16 cellular contexts compared by ENCODE assay signal in the genomic region with DNA sequence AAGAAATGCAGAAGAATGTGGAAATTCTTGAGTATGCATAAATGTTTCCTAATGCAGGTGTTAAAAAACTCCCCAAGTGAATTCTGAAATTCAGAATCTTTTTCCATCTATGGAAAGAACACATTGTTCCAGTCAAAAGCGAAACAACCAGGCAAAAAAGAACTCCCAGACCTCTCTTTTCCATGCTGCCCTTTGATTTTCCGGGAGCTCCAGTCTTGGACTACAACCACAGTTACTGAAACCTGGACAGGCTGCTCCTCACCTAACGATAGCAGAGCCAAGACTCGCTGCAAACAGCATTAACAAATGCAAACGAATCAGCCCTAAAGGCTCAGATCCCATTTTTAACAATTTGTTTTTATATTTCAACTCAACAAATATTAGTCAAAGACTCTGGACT.
DNase-seq lines count a peak whose midpoint lies in the region; ATAC-seq lines count a peak whose summit lies in the region.
"Had no signal": no experiment of that assay in that cellular context is flagged by ENCODE, and none has a peak within 500 bp of the region (broad histone marks: within the 10 kb centered on the region; RNA-seq: fewer than 3 reads in every experiment).

No MANE protein-coding gene starts in this region.

- intact Hi-C loops in sciatic nerve (cut with DNase I) = no loop called here

- peak; percentile 57 for ATAC-seq in sciatic nerve
- ATAC-seq in GM19455 (IDR thresholded peaks at IDR 0.05; ENCODE audit: unreplicated experiment) = no peak
- no peak for ATAC-seq in GM18907 (IDR thresholded peaks at IDR 0.05; ENCODE audit: unreplicated experiment)
- ATAC-seq: PC-3 had no signal

- DNase-seq in NCI-H2029 treated with DMSO at 0.1 percent for 48 hours (lab: John Stamatoyannopoulos, UW) (peak; percentile 80), NCI-H2029 (lab: John Stamatoyannopoulos, UW) (no peak), NCI-H1105 treated with DMSO at 0.1 percent for 48 hours (lab: John Stamatoyannopoulos, UW) (peak; percentile 50), dermis blood vessel endothelial cell (peak; percentile 13), sciatic nerve (ENCODE audit: low spot score) (no peak), SKM-1 treated with dmso at 0.1 percent for 144 hours (lab: John Stamatoyannopoulos, UW; ENCODE audit: unreplicated experiment) (no peak)
- DNase-seq: Calu3; CD4-positive, alpha-beta memory T cell; DMS79 treated with DMSO at 0.1 percent for 48 hours; HCEC 1CT; NCI-H1694; NCI-H2171 treated with DMSO at 0.1 percent for 48 hours; NCI-H524 treated with DMSO at 0.1 percent for 48 hours; PC-3 had no signal

Comparison
In these comparisons a context has a peak if more than half of its experiments do, and no peak if none do; other contexts are left out.
1. DNase-seq: peak in NCI-H2029 treated with DMSO at 0.1 percent for 48 hours (single experiment), NCI-H1105 treated with DMSO at 0.1 percent for 48 hours (single experiment) and dermis blood vessel endothelial cell (single experiment); none in NCI-H2029 (single experiment), sciatic nerve (single experiment) and SKM-1 treated with dmso at 0.1 percent for 144 hours (single experiment).